Comparison of ENCODE assay signal across 13 cellular contexts in the genomic region with DNA sequence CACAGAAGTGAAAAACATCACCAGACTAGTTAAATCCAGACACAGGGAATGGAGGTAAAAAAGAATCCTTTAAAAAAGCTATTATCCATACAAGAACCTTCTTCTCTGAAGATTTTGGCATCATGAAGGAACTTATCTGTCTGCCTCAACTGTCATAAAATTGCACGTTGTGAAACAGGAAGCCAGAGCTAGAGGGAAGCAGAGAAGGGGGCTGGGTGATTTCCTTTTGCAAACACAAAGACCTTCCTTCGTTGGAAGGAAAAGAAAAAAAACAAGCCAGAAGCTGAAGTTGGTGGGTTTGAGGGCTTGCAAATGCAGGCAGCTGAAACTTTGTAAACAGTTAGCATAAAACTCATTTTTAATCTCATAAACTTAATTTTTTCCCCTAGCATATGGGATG.
A peak's percentile ranks its signal among the peaks of the same experiment; 100 is the strongest.
DNase-seq lines count a peak whose midpoint lies in the region; ATAC-seq and TF ChIP-seq lines count a peak whose summit lies in the region.
"Had no signal": no experiment of that assay in that cellular context is flagged by ENCODE, and none has a peak within 500 bp of the region (broad histone marks: within the 10 kb centered on the region; RNA-seq: fewer than 3 reads in every experiment).

No MANE protein-coding gene starts in this region.

- peaks cover 1 to 10% of the 10 kb centered on the region in 2 donors for H3K27me3 Mint-ChIP-seq in CD8-positive, alpha-beta memory T cell

- ATAC-seq in HG03108 (IDR thresholded peaks at IDR 0.05; ENCODE audit: unreplicated experiment), result no peak
- no peak for ATAC-seq in HG02763 (IDR thresholded peaks at IDR 0.05; ENCODE audit: unreplicated experiment)
- ATAC-seq: mucosa of descending colon; stimulated activated memory B cell treated with anti-CD40 and anti-IgM and Interleukin-4, amounts not matched to agents 10 μg/mL and 1 μg/mL and 100 μg/mL, for 72 hours had no signal

- POLR2A ChIA-PET in CD8-positive, alpha-beta memory T cell (lab: Charles Lee), result no interaction called here

- H3K4me1 ChIP-seq in CD8-positive, alpha-beta memory T cell (ENCODE audit: insufficient read depth, low read length), result peaks cover 34% of the 10 kb centered on the region
- peaks cover 0 to 15% (median 7%) of the 10 kb centered on the region in 4 donors for H3K4me1 ChIP-seq in esophagus muscularis mucosa

- H3K27ac Mint-ChIP-seq in CD8-positive, alpha-beta memory T cell, result peak overlapping the region in 5 of 8 donors; percentile 6 to 66 (median 56)
- H3K27ac Mint-ChIP-seq: stimulated activated memory B cell treated with anti-CD40 and anti-IgM and Interleukin-4, amounts not matched to agents 10 μg/mL and 1 μg/mL and 100 μg/mL, for 72 hours had no signal

- CTCF ChIA-PET in CD8-positive, alpha-beta memory T cell (lab: Charles Lee), result interaction anchor here (1.0 to 2.4 kb wide), 3 partner anchors 11 to 226 kb away, joined by 3 to 10 read pairs (median 5); no protein-coding TSS in a partner anchor

- no peaks in the 10 kb centered on the region for H3K27me3 ChIP-seq in CD8-positive, alpha-beta memory T cell (ENCODE audit: insufficient read depth, low read length, poor library complexity, severe bottlenecking)
- H3K27me3 ChIP-seq in esophagus muscularis mucosa, result no peaks in the 10 kb centered on the region

- no peak for TF ChIP-seq POLR2A in esophagus muscularis mucosa (IDR thresholded peaks at IDR 0.05; ENCODE audit: low read depth)

- H3K4me3 ChIP-seq in CD8-positive, alpha-beta memory T cell (ENCODE audit: low read length), result peak overlapping the region; percentile 1
- H3K4me3 ChIP-seq in esophagus muscularis mucosa, result no peak overlapping the region
- H3K4me3 ChIP-seq: mucosa of descending colon had no signal

- intact Hi-C loops in esophagus muscularis mucosa (cut with DNase I), result no loop called here

- TF ChIP-seq EP300 in esophagus muscularis mucosa (IDR thresholded peaks at IDR 0.05), result no peak

- WGBS in esophagus muscularis mucosa, result 4% methylated on average over 2 of the region's 2 CpGs

- H3K4me3 Mint-ChIP-seq in CD8-positive, alpha-beta memory T cell, result peak overlapping the region in 5 of 7 donors; percentile 13 to 63 (median 58)
- H3K4me3 Mint-ChIP-seq: stimulated activated memory B cell treated with anti-CD40 and anti-IgM and Interleukin-4, amounts not matched to agents 10 μg/mL and 1 μg/mL and 100 μg/mL, for 72 hours had no signal

- TF ChIP-seq CTCF in esophagus muscularis mucosa (IDR thresholded peaks at IDR 0.05), result no peak

- no peaks in the 10 kb centered on the region for H3K9me3 ChIP-seq in CD8-positive, alpha-beta memory T cell (ENCODE audit: low read length)
- H3K9me3 ChIP-seq in esophagus muscularis mucosa, result no peaks in the 10 kb centered on the region
- H3K9me3 ChIP-seq: mucosa of descending colon had no signal

- H3K4me1 Mint-ChIP-seq in CD8-positive, alpha-beta memory T cell, result peaks cover 20 to 23% (median 22%) of the 10 kb centered on the region in 3 donors

- peaks cover 0 to 1% (median 0%) of the 10 kb centered on the region in 3 donors for H3K36me3 Mint-ChIP-seq in CD8-positive, alpha-beta memory T cell
- H3K36me3 Mint-ChIP-seq: stimulated activated memory B cell treated with anti-CD40 and anti-IgM and Interleukin-4, amounts not matched to agents 10 μg/mL and 1 μg/mL and 100 μg/mL, for 72 hours had no signal

- no peak overlapping the region for H3K27ac ChIP-seq in CD8-positive, alpha-beta memory T cell (ENCODE audit: low read depth, low read length)
- H3K27ac ChIP-seq in esophagus muscularis mucosa (replicated peaks in 1 of 4), result no peak overlapping the region

- peak; percentile 83 to 87 for DNase-seq in AML-193 (lab: John Stamatoyannopoulos, UW)
- DNase-seq in CD8-positive, alpha-beta memory T cell, result peak in 1 of 5 donors; percentile 30
- DNase-seq in SIG-M5 (lab: John Stamatoyannopoulos, UW), result peak; percentile 3
- peak; percentile 21 for DNase-seq in esophagus muscularis mucosa (ENCODE audit: extremely low spot score)
- DNase-seq in effector CD8-positive, alpha-beta T cell (lab: John Stamatoyannopoulos, UW), result no peak
- DNase-seq in NCI-H2107 treated with DMSO at 0.1 percent for 48 hours (lab: John Stamatoyannopoulos, UW; ENCODE audit: unreplicated experiment), result no peak
- DNase-seq: foreskin fibroblast; mucosa of descending colon; stimulated activated CD4-positive, alpha-beta T cell treated with anti-CD3 and anti-CD28 coated beads, Interleukin-2, amount 100 ng/mL, for 48 hours; T-helper 9 cell had no signal

- no peaks in the 10 kb centered on the region for H3K36me3 ChIP-seq in CD8-positive, alpha-beta memory T cell (ENCODE audit: insufficient read depth, low read length)
- no peaks in the 10 kb centered on the region for H3K36me3 ChIP-seq in esophagus muscularis mucosa

- H3K9me3 Mint-ChIP-seq in CD8-positive, alpha-beta memory T cell, result no peaks in the 10 kb centered on the region

Comparison
In these comparisons a context has a peak if more than half of its experiments do, and no peak if none do; other contexts are left out.
1. DNase-seq: peak in AML-193 (2 of 2), SIG-M5 (single experiment) and esophagus muscularis mucosa (single experiment); none in effector CD8-positive, alpha-beta T cell (single experiment) and NCI-H2107 treated with DMSO at 0.1 percent for 48 hours (single experiment).